9 cellular contexts compared by ENCODE assay signal in the genomic region with DNA sequence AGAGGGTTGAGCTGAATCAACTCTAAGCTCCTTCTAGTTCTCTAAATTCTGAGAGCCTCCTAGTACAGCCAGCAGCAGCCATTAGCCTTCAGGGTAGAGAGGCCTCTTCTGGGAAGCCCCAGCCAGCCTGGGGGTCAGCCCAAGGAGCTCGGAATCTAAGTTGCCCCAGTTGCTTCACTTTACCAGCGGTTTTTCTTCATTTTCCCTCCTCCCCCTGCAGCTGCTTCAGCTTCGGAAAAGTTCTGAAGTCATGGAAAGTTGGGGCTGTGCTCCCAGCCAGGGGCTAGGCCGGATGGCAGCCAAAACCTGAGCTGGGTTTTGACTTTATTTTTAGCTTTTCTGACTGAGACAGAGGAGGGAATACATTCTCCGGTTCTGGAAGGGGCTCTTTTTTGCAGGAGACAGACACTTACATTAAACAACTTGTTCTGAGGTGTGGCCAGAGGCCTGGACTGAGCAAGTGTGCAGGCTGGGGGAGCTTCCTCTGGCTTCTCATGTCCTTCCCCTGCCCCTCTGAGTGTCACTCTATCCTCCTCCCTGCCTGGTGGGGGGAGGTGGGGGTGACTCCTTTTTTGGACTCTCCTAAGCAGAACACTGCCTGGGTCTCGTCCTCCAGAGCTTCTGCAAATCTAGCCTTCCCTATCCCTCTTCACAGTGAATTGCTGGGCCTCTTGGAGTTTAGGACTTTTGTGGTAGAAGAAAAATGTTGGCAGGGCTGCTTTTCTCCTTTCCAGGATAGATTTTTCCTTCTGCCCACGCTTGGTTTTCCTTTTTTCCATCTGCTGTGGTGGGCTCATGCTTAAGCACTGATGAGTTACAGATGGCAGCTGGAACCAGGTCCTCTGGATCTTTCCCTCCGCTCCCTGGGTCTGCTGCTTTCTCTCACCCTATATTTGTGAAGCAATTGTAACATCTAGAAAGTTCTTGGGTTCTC. TPM values are rescaled to one million over a fixed set of nuclear protein-coding genes. Genes with fewer than 3 reads are reported as not detected.
DNase-seq lines count a peak whose midpoint lies in the region; ATAC-seq, FAIRE-seq and TF ChIP-seq lines count a peak whose summit lies in the region.
"Had no signal": no experiment of that assay in that cellular context is flagged by ENCODE, and none has a peak within 500 bp of the region (broad histone marks: within the 10 kb centered on the region; RNA-seq: fewer than 3 reads in every experiment).

No MANE protein-coding gene starts in this region.

- no peak for FAIRE-seq in astrocyte (lab: Jason Lieb, UNC)
- FAIRE-seq in keratinocyte (lab: Jason Lieb, UNC): no peak
- FAIRE-seq: H54 had no signal

- H3K4me2 ChIP-seq in KMS-11 (peak overlapping the region; percentile 92), astrocyte (ENCODE audit: low read length) (peak overlapping the region; percentile 85), keratinocyte (ENCODE audit: control insufficient read depth, extremely low read depth, insufficient read depth, low read depth, low read length) (peak overlapping the region; percentile 75)

- no peaks in the 10 kb centered on the region for H3K9me3 Mint-ChIP-seq in astrocyte (ENCODE audit: unreplicated experiment)

- peak; percentile 92 for DNase-seq in astrocyte (ENCODE audit: low read depth)
- no peak for DNase-seq in keratinocyte (ENCODE audit: low read depth, low spot score)
- peak; percentile 85 for DNase-seq in stromal cell of bone marrow (ENCODE audit: low read depth)
- no peak for DNase-seq in NCI-H146 treated with DMSO at 0.1 percent for 48 hours (lab: John Stamatoyannopoulos, UW; ENCODE audit: unreplicated experiment)
- DNase-seq in KBM-7: no peak
- DNase-seq in pons (ENCODE audit: low spot score): no peak

- H3K4me3 ChIP-seq in KMS-11 (IDR thresholded peaks at IDR 0.05; ENCODE audit: insufficient read depth, low read depth, low read length) (no peak overlapping the region), astrocyte (ENCODE audit: insufficient read depth, low read depth, low read length) (peak overlapping the region; percentile 38), keratinocyte (ENCODE audit: control insufficient read depth in 2 of 3, extremely low read depth in 1 of 3, insufficient read depth in 2 of 3, low read depth in 1 of 3, low read length in 3 of 3) (peak overlapping the region in 2 of 3 experiments; percentile 18 to 39)

- dilution Hi-C loops in keratinocyte (cut with MboI; ENCODE audit: extremely low pct_ligation_motif_present, low sequenced_read_pairs): no loop called here

- H3K9me1 ChIP-seq in keratinocyte (ENCODE audit: control insufficient read depth, extremely low read depth, insufficient read depth, low read length): no peaks in the 10 kb centered on the region

- H3K36me3 Mint-ChIP-seq in astrocyte (ENCODE audit: low read depth, unreplicated experiment): peaks cover 2% of the 10 kb centered on the region

- peak overlapping the region; percentile 67 for H3K4me3 Mint-ChIP-seq in astrocyte (ENCODE audit: unreplicated experiment)

- no peaks in the 10 kb centered on the region for H3K27me3 ChIP-seq in KMS-11 (ENCODE audit: insufficient read depth, low read depth)
- H3K27me3 ChIP-seq in astrocyte (ENCODE audit: insufficient read depth, low read length): no peaks in the 10 kb centered on the region
- no peaks in the 10 kb centered on the region for H3K27me3 ChIP-seq in keratinocyte (ENCODE audit: control insufficient read depth, extremely low read depth, insufficient read depth, low read length)

- no peak for ATAC-seq in HG02610 (IDR thresholded peaks at IDR 0.05; ENCODE audit: unreplicated experiment)

- H3K27ac Mint-ChIP-seq in astrocyte (ENCODE audit: unreplicated experiment): peak overlapping the region; percentile 97

- H3K4me1 Mint-ChIP-seq in astrocyte (ENCODE audit: low read depth, unreplicated experiment): peaks cover 51% of the 10 kb centered on the region

- H3K9ac ChIP-seq in KMS-11 (peak overlapping the region; percentile 31), astrocyte (ENCODE audit: low read length) (peak overlapping the region; percentile 93), keratinocyte (ENCODE audit: control insufficient read depth, extremely low read depth, insufficient read depth, low read length) (peak overlapping the region; percentile 80)

- H3K4me1 ChIP-seq in KMS-11 (ENCODE audit: low read depth, poor library complexity, severe bottlenecking): peaks cover 67% of the 10 kb centered on the region
- H3K4me1 ChIP-seq in astrocyte (ENCODE audit: insufficient read depth, low read length): peaks cover 62% of the 10 kb centered on the region
- peaks cover 64% of the 10 kb centered on the region for H3K4me1 ChIP-seq in keratinocyte (ENCODE audit: control insufficient read depth, extremely low read depth, insufficient read depth, low read length)

- H3K79me2 ChIP-seq in KMS-11 (ENCODE audit: insufficient read depth, low read depth) (peaks cover 41% of the 10 kb centered on the region), astrocyte (ENCODE audit: insufficient read depth, low read length) (peaks cover 89% of the 10 kb centered on the region), keratinocyte (ENCODE audit: control insufficient read depth, insufficient read depth, low read length) (peaks cover 70% of the 10 kb centered on the region)

- H3K36me3 ChIP-seq in KMS-11 (ENCODE audit: insufficient read depth): no peaks in the 10 kb centered on the region
- H3K36me3 ChIP-seq in astrocyte (ENCODE audit: insufficient read depth, low read length): peaks cover 23% of the 10 kb centered on the region
- H3K36me3 ChIP-seq in keratinocyte (ENCODE audit: control insufficient read depth in 2 of 2, extremely low read depth in 1 of 2, insufficient read depth in 2 of 2, low read length in 2 of 2): peaks cover 20 to 41% of the 10 kb centered on the region in 2 experiments

- in situ Hi-C loops in KBM-7 (cut with MboI; ENCODE audit: low pct_unique_long_range_greater_than_20kb, low sequenced_read_pairs): loop anchor here (5.0 kb wide), 1 partner anchor 37 kb away; no protein-coding TSS in a partner anchor

- H3K27me3 Mint-ChIP-seq in astrocyte (ENCODE audit: low read depth, unreplicated experiment): no peaks in the 10 kb centered on the region

- peak overlapping the region; percentile 4; the same call in 1 of the 2 replicates for H2AFZ ChIP-seq in KMS-11 (ENCODE audit: low read depth)
- H2AFZ ChIP-seq in astrocyte (ENCODE audit: low read depth, low read length): no peak overlapping the region
- no peak overlapping the region for H2AFZ ChIP-seq in keratinocyte (ENCODE audit: control insufficient read depth, low read length)

- H3K9me3 ChIP-seq in astrocyte (ENCODE audit: insufficient read depth, low read depth, low read length) (no peaks in the 10 kb centered on the region), keratinocyte (ENCODE audit: control insufficient read depth, low read depth, low read length) (no peaks in the 10 kb centered on the region)

- H3K27ac ChIP-seq in KMS-11 (peak overlapping the region; percentile 90), astrocyte (ENCODE audit: low read depth, low read length) (peak overlapping the region; percentile 100), keratinocyte (ENCODE audit: control insufficient read depth, insufficient read depth, low read length) (peak overlapping the region; percentile 97)

- TF ChIP-seq CTCF in KMS-11 (conservative IDR thresholded peaks at IDR 0.05; ENCODE audit: low read depth, low read length): no peak; the same call in 1 of the 2 replicates
- no peak for TF ChIP-seq CTCF in astrocyte (IDR thresholded peaks at IDR 0.05; ENCODE audit: insufficient read depth, low read depth, low read length)
- no peak for TF ChIP-seq CTCF in keratinocyte (optimal IDR thresholded peaks at IDR 0.05 in 1 of 3, IDR thresholded peaks at IDR 0.05 in 1 of 3, conservative IDR thresholded peaks at IDR 0.05 in 1 of 3; ENCODE audit: extremely low read depth in 1 of 3, insufficient read depth in 2 of 3, low read length in 3 of 3)

- H4K20me1 ChIP-seq in KMS-11 (ENCODE audit: insufficient read depth) (no peaks in the 10 kb centered on the region), astrocyte (ENCODE audit: insufficient read depth, low read length) (peaks cover 45% of the 10 kb centered on the region), keratinocyte (ENCODE audit: control insufficient read depth, extremely low read depth, insufficient read depth, low read length) (peaks cover 5% of the 10 kb centered on the region)

RNA-seq across cellular contexts. Expression of gene LMNA, which starts 14.5 kb away (rescaled TPM):
- 429 and 464 TPM in 2 replicates for total RNA-seq in astrocyte
- 368 to 551 TPM (median 444 TPM) in 3 replicates for polyA plus RNA-seq in keratinocyte
- polyA plus RNA-seq in keratinocyte (2011; ENCODE audit: low read depth): 222 TPM
- polyA plus RNA-seq in keratinocyte (2011; cell fraction: cytosol; rRNA removed): 159 and 403 TPM in 2 replicates
- 626 and 729 TPM in 2 replicates for polyA plus RNA-seq in keratinocyte (2011; cell fraction: nucleus; rRNA removed)
- 224 and 699 TPM in 2 replicates for polyA plus RNA-seq in keratinocyte (2012; ENCODE audit: low replicate concordance)
- polyA minus RNA-seq in keratinocyte: 328 to 615 TPM (median 504 TPM) in 3 replicates
- 757 TPM for polyA minus RNA-seq in keratinocyte (2011; cell fraction: cytosol; rRNA and poly(A)+ RNA removed)
- polyA minus RNA-seq in keratinocyte (2011; cell fraction: nucleus; rRNA and poly(A)+ RNA removed): 433 and 457 TPM in 2 replicates

RNA-seq across cellular contexts. Expression of gene SEMA4A, which starts 24.4 kb away (rescaled TPM):
- 0.66 and 1.1 TPM in 2 replicates for total RNA-seq in astrocyte
- 5.7 to 11.0 TPM (median 7.9 TPM) in 3 replicates for polyA plus RNA-seq in keratinocyte
- 2.6 TPM for polyA plus RNA-seq in keratinocyte (2011; ENCODE audit: low read depth)
- polyA plus RNA-seq in keratinocyte (2011; cell fraction: cytosol; rRNA removed): 6.8 and 8.9 TPM in 2 replicates
- 8.0 and 11.0 TPM in 2 replicates for polyA plus RNA-seq in keratinocyte (2011; cell fraction: nucleus; rRNA removed)
- 9.5 and 9.9 TPM in 2 replicates for polyA plus RNA-seq in keratinocyte (2012; ENCODE audit: low replicate concordance)
- 12.9 to 22.9 TPM (median 13.7 TPM) in 3 replicates for polyA minus RNA-seq in keratinocyte
- 6.1 TPM for polyA minus RNA-seq in keratinocyte (2011; cell fraction: cytosol; rRNA and poly(A)+ RNA removed)
- 5.4 and 10.0 TPM in 2 replicates for polyA minus RNA-seq in keratinocyte (2011; cell fraction: nucleus; rRNA and poly(A)+ RNA removed)

RNA-seq across cellular contexts. Expression of gene MEX3A, which starts 46.8 kb away (rescaled TPM):
- 32.9 and 37.6 TPM in 2 replicates for total RNA-seq in astrocyte
- polyA plus RNA-seq in keratinocyte: 1.1 to 2.0 TPM (median 1.5 TPM) in 3 replicates
- 0.75 TPM for polyA plus RNA-seq in keratinocyte (2011; ENCODE audit: low read depth)
- 0.83 and 1.5 TPM in 2 replicates for polyA plus RNA-seq in keratinocyte (2011; cell fraction: cytosol; rRNA removed)
- polyA plus RNA-seq in keratinocyte (2011; cell fraction: nucleus; rRNA removed): 2.9 and 4.1 TPM in 2 replicates
- polyA plus RNA-seq in keratinocyte (2012; ENCODE audit: low replicate concordance): 1.1 and 2.1 TPM in 2 replicates
- 1.1 to 4.3 TPM (median 1.7 TPM) in 3 replicates for polyA minus RNA-seq in keratinocyte
- 0.96 TPM for polyA minus RNA-seq in keratinocyte (2011; cell fraction: cytosol; rRNA and poly(A)+ RNA removed)
- polyA minus RNA-seq in keratinocyte (2011; cell fraction: nucleus; rRNA and poly(A)+ RNA removed): 2.6 and 3.1 TPM in 2 replicates

Comparison
In these comparisons a context has a peak if more than half of its experiments do, and no peak if none do; other contexts are left out.
1. H3K9ac ChIP-seq: peak in every context shown above with its lines; median percentile 93 in astrocyte; 80 in keratinocyte; 31 in KMS-11.
2. DNase-seq: peak in astrocyte (single experiment) and stromal cell of bone marrow (single experiment); none in keratinocyte (single experiment), NCI-H146 treated with DMSO at 0.1 percent for 48 hours (single experiment), KBM-7 (single experiment) and pons (single experiment).
3. Peak in every context shown above with its lines, with median percentiles within 50 percentile points of each other: H3K27ac ChIP-seq and H3K4me2 ChIP-seq.